ENCODE assay signal across 15 cellular contexts in genomic region chr4:163111588-163111987, GRCh38. TPM values are rescaled to one million over a fixed set of nuclear protein-coding genes. Genes with fewer than 3 reads are reported as not detected.
DNase-seq lines count a peak whose midpoint lies in the region; ATAC-seq and TF ChIP-seq lines count a peak whose summit lies in the region.
"Had no signal": no experiment of that assay in that cellular context is flagged by ENCODE, and none has a peak within 500 bp of the region (broad histone marks: within the 10 kb centered on the region; RNA-seq: fewer than 3 reads in every experiment).

No MANE protein-coding gene starts in this region.

- no peaks in the 10 kb centered on the region for H3K9me3 ChIP-seq in right lobe of liver
- H3K9me3 ChIP-seq: Peyer's patch had no signal

- H3K9ac ChIP-seq in KMS-11: no peak overlapping the region

- H3K36me3 ChIP-seq in KMS-11 (ENCODE audit: insufficient read depth): no peaks in the 10 kb centered on the region
- no peaks in the 10 kb centered on the region for H3K36me3 ChIP-seq in right lobe of liver
- H3K36me3 ChIP-seq: Peyer's patch had no signal

- TF ChIP-seq CTCF in AG09309 (IDR thresholded peaks at IDR 0.05; ENCODE audit: control insufficient read depth, insufficient read depth, low read depth, low read length, missing control alignments) (peak; percentile 21), KMS-11 (conservative IDR thresholded peaks at IDR 0.05; ENCODE audit: low read depth, low read length) (no peak), choroid plexus epithelial cell (conservative IDR thresholded peaks at IDR 0.05; ENCODE audit: low read depth, low read length) (peak; percentile 63), right lobe of liver (IDR thresholded peaks at IDR 0.05) (peak in 3 of 4 donors; percentile 12 to 26 (median 15))

- no peaks in the 10 kb centered on the region for H4K20me1 ChIP-seq in KMS-11 (ENCODE audit: insufficient read depth)

- H3K79me2 ChIP-seq in KMS-11 (ENCODE audit: insufficient read depth, low read depth): no peaks in the 10 kb centered on the region

- no peak overlapping the region for H2AFZ ChIP-seq in KMS-11 (ENCODE audit: low read depth)

- H3K27ac ChIP-seq in KMS-11 (no peak overlapping the region), right lobe of liver (no peak overlapping the region)
- H3K27ac ChIP-seq: Peyer's patch had no signal

- H3K4me1 ChIP-seq in KMS-11 (ENCODE audit: low read depth, poor library complexity, severe bottlenecking): peaks cover 14% of the 10 kb centered on the region
- H3K4me1 ChIP-seq in right lobe of liver: no peaks in the 10 kb centered on the region
- H3K4me1 ChIP-seq: Peyer's patch had no signal

- DNase-seq in AG09309 (ENCODE audit: low read depth): no peak
- DNase-seq in choroid plexus epithelial cell (ENCODE audit: low read depth): peak; percentile 43
- DNase-seq in right lobe of liver: no peak
- DNase-seq in NCI-H1694 (lab: John Stamatoyannopoulos, UW): no peak
- no peak for DNase-seq in 8988T
- DNase-seq: activated CD4-positive, alpha-beta T cell treated with anti-CD3 and anti-CD28 coated beads, Interleukin-2, amount 50 U/mL, for 48 hours; amniotic stem cell; CD4-positive, alpha-beta T cell; head of caudate nucleus; Peyer's patch; substantia nigra had no signal

- no peak for TF ChIP-seq POLR2A in right lobe of liver (IDR thresholded peaks at IDR 0.05)

- 31% methylated on average over 5 of the region's 5 CpGs for WGBS in right lobe of liver (ENCODE audit: insufficient coverage, low coverage, low lambda C conversion rate, missing lambda C conversion rate)

- H3K27me3 ChIP-seq in KMS-11 (ENCODE audit: insufficient read depth, low read depth) (no peaks in the 10 kb centered on the region), right lobe of liver (no peaks in the 10 kb centered on the region)
- H3K27me3 ChIP-seq: Peyer's patch had no signal

- H3K4me2 ChIP-seq in KMS-11: 0 out of 2 replicates have a peak overlapping the region, but pooled peaks have one; percentile 15

- H3K4me3 ChIP-seq in AG09309 (ENCODE audit: control insufficient read depth, low read depth, low read length) (no peak overlapping the region), KMS-11 (IDR thresholded peaks at IDR 0.05; ENCODE audit: insufficient read depth, low read depth, low read length) (no peak overlapping the region), choroid plexus epithelial cell (ENCODE audit: low read depth, low read length) (no peak overlapping the region), right lobe of liver (no peak overlapping the region)
- H3K4me3 ChIP-seq: Peyer's patch had no signal

- intact Hi-C loops in right lobe of liver (cut with DNase I): no loop called here

- ATAC-seq in right lobe of liver (peak in 3 of 4 donors; percentile 24 to 36 (median 25)), HG02798 (IDR thresholded peaks at IDR 0.05; ENCODE audit: poor library complexity, unreplicated experiment) (no peak), HG02623 (IDR thresholded peaks at IDR 0.05; ENCODE audit: unreplicated experiment) (no peak)
- ATAC-seq: natural killer cell treated with Interleukin-12 subunit alpha and Interleukin-12 subunit beta and Interleukin-15 and Interleukin-18, amount 100 ng/mL, for 72 hours had no signal

RNA-seq across cellular contexts. Expression of gene NAF1, which starts 55.1 kb away (rescaled TPM):
- 1 to 10 TPM; 5.3 to 8.5 (median 8.1) TPM for total RNA-seq in right lobe of liver

Comparison
In these comparisons a context has a peak if more than half of its experiments do, and no peak if none do; other contexts are left out.
1. ATAC-seq: peak in right lobe of liver (3 of 4); none in HG02798 (single experiment) and HG02623 (single experiment).